In genomic region chr19:52369463-52370340, GRCh38 we compare ENCODE assay signal across 8 cellular contexts. TPM values are rescaled to one million over a fixed set of nuclear protein-coding genes. Genes with fewer than 3 reads are reported as not detected.
A peak's percentile ranks its signal among the peaks of the same experiment; 100 is the strongest.
DNase-seq lines count a peak whose midpoint lies in the region; ATAC-seq and TF ChIP-seq lines count a peak whose summit lies in the region.

TSS of gene ZNF880 (plus strand) at chr19:52369923. CDS start at chr19:52369966, 43 bp downstream.

- H3K4me1 Mint-ChIP-seq in activated naive CD4-positive, alpha-beta T cell treated with anti-CD3 and anti-CD28 coated beads, Interleukin-2, amount 50 U/mL, for 24 hours = peaks cover 11% of the 10 kb centered on the region

- H3K27me3 ChIP-seq in GM06990 (replicated peaks; ENCODE audit: control insufficient read depth, insufficient read depth, low read length) (no peaks in the 10 kb centered on the region), SJSA1 (replicated peaks) (no peaks in the 10 kb centered on the region), subcutaneous abdominal adipose tissue (ENCODE audit: control insufficient read depth in 5 of 5, insufficient read depth in 4 of 5, low read length in 5 of 5) (no peaks in the 10 kb centered on the region)

- H3K9me3 ChIP-seq in SJSA1 (replicated peaks) (peaks cover 20% of the 10 kb centered on the region; the same call in 1 of the 2 replicates), subcutaneous abdominal adipose tissue (ENCODE audit: control insufficient read depth in 5 of 5, low read length in 5 of 5) (peaks cover 20 to 51% (median 37%) of the 10 kb centered on the region in 5 donors)

- peak within 1 kb of the TSS; percentile 87 for H3K27ac ChIP-seq in SJSA1
- H3K27ac ChIP-seq in subcutaneous abdominal adipose tissue (ENCODE audit: low read depth, low read length) = peak within 1 kb of the TSS; percentile 88

- DNase-seq in GM06990 (ENCODE audit: extremely low read depth, insufficient read length) (peak; percentile 81), SJSA1 (ENCODE audit: low read depth in 1 of 2, low spot score in 2 of 2) (peak; percentile 68 to 79), globus pallidus (ENCODE audit: low spot score) (peak; percentile 88), nucleus accumbens (lab: John Stamatoyannopoulos, UW) (peak in 55 of 56 donors; percentile 41 to 97 (median 88)), NCI-H1105 treated with DMSO at 0.1 percent for 48 hours (lab: John Stamatoyannopoulos, UW) (no peak)

- H3K36me3 ChIP-seq in GM06990 (ENCODE audit: control insufficient read depth, insufficient read depth, low read length) (peaks cover 2% of the 10 kb centered on the region), SJSA1 (no peaks in the 10 kb centered on the region), subcutaneous abdominal adipose tissue (ENCODE audit: control insufficient read depth in 5 of 5, insufficient read depth in 5 of 5, low read length in 5 of 5) (peaks cover 20 to 29% (median 23%) of the 10 kb centered on the region in 5 donors)

- peak within 1 kb of the TSS; percentile 95 for H3K27ac Mint-ChIP-seq in activated naive CD4-positive, alpha-beta T cell treated with anti-CD3 and anti-CD28 coated beads, Interleukin-2, amount 50 U/mL, for 24 hours

- no peak for TF ChIP-seq CTCF in GM06990 (IDR thresholded peaks at IDR 0.05; ENCODE audit: insufficient read depth, low read length, poor library complexity, severe bottlenecking)

- H3K4me1 ChIP-seq in SJSA1 (replicated peaks) = no peaks in the 10 kb centered on the region
- H3K4me1 ChIP-seq in subcutaneous abdominal adipose tissue (ENCODE audit: control insufficient read depth in 5 of 5, insufficient read depth in 5 of 5, low read length in 5 of 5) = peaks cover 0 to 17% (median 12%) of the 10 kb centered on the region in 5 donors

- ATAC-seq in HG03354 (IDR thresholded peaks at IDR 0.05; ENCODE audit: poor library complexity, severe bottlenecking, unreplicated experiment) = peak; percentile 89

- peak within 1 kb of the TSS; percentile 88 to 97 (median 91) for H3K9ac ChIP-seq in subcutaneous abdominal adipose tissue (ENCODE audit: low read length in 5 of 5)

- peaks cover 49% of the 10 kb centered on the region for H3K36me3 Mint-ChIP-seq in activated naive CD4-positive, alpha-beta T cell treated with anti-CD3 and anti-CD28 coated beads, Interleukin-2, amount 50 U/mL, for 24 hours

- H3K27me3 Mint-ChIP-seq in activated naive CD4-positive, alpha-beta T cell treated with anti-CD3 and anti-CD28 coated beads, Interleukin-2, amount 50 U/mL, for 24 hours = no peaks in the 10 kb centered on the region

- H3K4me3 Mint-ChIP-seq in activated naive CD4-positive, alpha-beta T cell treated with anti-CD3 and anti-CD28 coated beads, Interleukin-2, amount 50 U/mL, for 24 hours = peak within 1 kb of the TSS; percentile 94

- H3K9me3 Mint-ChIP-seq in activated naive CD4-positive, alpha-beta T cell treated with anti-CD3 and anti-CD28 coated beads, Interleukin-2, amount 50 U/mL, for 24 hours = peaks cover 28% of the 10 kb centered on the region

- H3K4me3 ChIP-seq in GM06990 (replicated peaks; ENCODE audit: low read depth, low read length) (peak within 1 kb of the TSS; percentile 71), SJSA1 (peak within 1 kb of the TSS; percentile 44), subcutaneous abdominal adipose tissue (ENCODE audit: low read depth in 1 of 5, low read length in 5 of 5) (peak within 1 kb of the TSS; percentile 91 to 99 (median 95))

RNA-seq across cellular contexts. Expression of gene ZNF880, which starts in this region (rescaled TPM):
- total RNA-seq in SJSA1 (2014; rRNA removed; shearing (Covaris generic)) = 7.7 and 8.7 TPM in 2 replicates

Comparison
In these comparisons a context has a peak if more than half of its experiments do, and no peak if none do; other contexts are left out.
1. H3K4me3 ChIP-seq: peak in every context shown above with its lines; median percentile 95 in subcutaneous abdominal adipose tissue; 71 in GM06990; 44 in SJSA1.